Comparison of ENCODE assay signal across 1 cellular context in genomic region chr6:36865835-36866234, GRCh38.
TF ChIP-seq lines count a peak whose summit lies in the region.

No MANE protein-coding gene starts in this region.

TF ChIP-seq in K562, 482 proteins besides CTCF, POLR2A, EP300 and RAD21:
- TF ChIP-seq BCOR (IDR thresholded peaks at IDR 0.05): no peak
- 0 out of 2 replicates have a peak, but pooled peaks have one; percentile 17 for TF ChIP-seq DMBX1 (CRISPR knock-in tag; IDR thresholded peaks at IDR 0.05; ENCODE audit: borderline replicate concordance)
